8 cellular contexts compared by ENCODE assay signal in the genomic region with DNA sequence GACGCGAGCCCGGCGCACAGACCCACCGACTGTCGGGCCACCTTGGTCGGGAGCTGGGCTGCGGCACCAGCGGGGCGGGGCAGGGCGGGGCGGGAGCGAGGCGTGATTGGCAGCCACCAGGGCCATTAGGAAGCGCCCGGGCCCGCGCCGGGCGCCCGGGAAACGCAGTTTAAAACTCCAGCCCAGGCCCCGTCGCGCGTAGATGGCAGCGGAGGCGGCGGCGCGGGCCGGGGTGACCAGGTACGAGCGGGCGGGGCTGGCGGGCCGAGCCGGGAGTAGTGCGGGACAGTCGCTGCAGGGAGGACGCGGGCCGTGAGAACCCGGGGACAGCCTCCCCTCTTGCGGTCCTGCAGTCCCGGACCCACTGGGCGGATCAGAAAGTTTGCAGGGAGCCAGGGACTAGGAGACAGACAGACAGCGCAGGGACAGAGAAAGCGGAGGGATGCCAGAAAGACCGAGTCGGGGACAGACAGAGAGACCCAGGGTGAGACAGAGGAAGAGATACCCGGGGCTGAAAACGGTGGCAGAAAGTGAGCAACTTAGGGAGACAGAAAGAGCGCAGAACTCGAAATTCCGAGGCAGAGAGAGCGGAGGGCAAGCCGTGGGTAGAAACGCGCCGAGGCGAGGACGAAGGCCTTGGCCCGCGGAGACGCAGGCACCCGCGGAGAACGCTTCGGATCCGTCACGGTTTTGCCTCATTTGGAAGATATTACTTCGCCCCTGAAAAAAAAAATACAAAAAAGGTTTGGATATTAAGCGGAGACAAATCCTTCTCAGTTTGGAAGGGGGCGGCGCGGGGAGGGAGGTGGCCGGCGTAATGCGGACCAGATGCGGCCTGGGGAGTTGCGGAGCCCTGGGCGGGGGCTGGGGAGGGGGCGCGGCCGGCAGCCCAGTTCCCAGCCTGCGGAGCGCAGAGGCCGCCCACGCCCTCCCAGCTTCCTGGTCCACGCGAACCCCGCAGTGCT. TPM values are rescaled to one million over a fixed set of nuclear protein-coding genes. Genes with fewer than 3 reads are reported as not detected.
DNase-seq lines count a peak whose midpoint lies in the region; ATAC-seq and TF ChIP-seq lines count a peak whose summit lies in the region.

A gene (plus strand): TSS at position 199 of the 965 bp plus-strand sequence. CDS start 17,175 bp downstream, outside the sequence.

- H3K4me1 Mint-ChIP-seq in H9 (peaks cover 47 to 83% of the 10 kb centered on the region in 2 experiments), type B pancreatic cell (ENCODE audit: unreplicated experiment) (peaks cover 19% of the 10 kb centered on the region)

- H3K14ac ChIP-seq in H9 (ENCODE audit: insufficient read depth, low read length): peak within 1 kb of the TSS; percentile 13; the same call in 1 of the 2 replicates

- no peak within 1 kb of the TSS for H4K5ac ChIP-seq in H9 (ENCODE audit: insufficient read length, low read depth, low read length)

- H4K8ac ChIP-seq in H9 (replicated peaks; ENCODE audit: insufficient read length, low read depth, low read length): no peak within 1 kb of the TSS

- H3K4me3 Mint-ChIP-seq in H9 (peak within 1 kb of the TSS; percentile 65 to 82), type B pancreatic cell (peak within 1 kb of the TSS; percentile 85)

- H3K4me2 ChIP-seq in H9 (ENCODE audit: insufficient read depth, insufficient read length, low read length): peak within 1 kb of the TSS; percentile 89

- no CpG with 5 or more reads among the region's 93 CpGs for WGBS in H9 (ENCODE audit: extremely low coverage, insufficient read length, low lambda C conversion rate)

- no peaks in the 10 kb centered on the region for H3K36me3 ChIP-seq in duodenal mucosa (ENCODE audit: control insufficient read depth in 1 of 2, insufficient read depth in 2 of 2, low read length in 2 of 2)
- H3K36me3 ChIP-seq in mucosa of rectum (ENCODE audit: control insufficient read depth in 2 of 2, insufficient read depth in 2 of 2, low read length in 2 of 2): no peaks in the 10 kb centered on the region
- no peaks in the 10 kb centered on the region for H3K36me3 ChIP-seq in uterus

- peaks cover 23% of the 10 kb centered on the region for H3K23me2 ChIP-seq in H9 (ENCODE audit: insufficient read length, low read depth, low read length, poor library complexity, severe bottlenecking)

- H2BK20ac ChIP-seq in H9 (ENCODE audit: low read depth, low read length, poor library complexity, severe bottlenecking): no peak within 1 kb of the TSS

- ATAC-seq in GM21360 (IDR thresholded peaks at IDR 0.05; ENCODE audit: unreplicated experiment): no peak

- H3K4me3 ChIP-seq in duodenal mucosa (ENCODE audit: low read depth in 1 of 2, low read length in 2 of 2) (peak within 1 kb of the TSS; percentile 56), mucosa of rectum (ENCODE audit: low read length in 2 of 2) (peak within 1 kb of the TSS; percentile 55 to 56), uterus (peak within 1 kb of the TSS in 1 of 2 donors; percentile 9)

- no peaks in the 10 kb centered on the region for H3K79me2 ChIP-seq in H9 (ENCODE audit: insufficient read depth, low read length)

- no peak within 1 kb of the TSS for H3K4ac ChIP-seq in H9 (ENCODE audit: low read depth, low read length)

- H3T11ph ChIP-seq in H9 (ENCODE audit: low read length): no peak within 1 kb of the TSS

- no peak within 1 kb of the TSS for H2BK12ac ChIP-seq in H9 (ENCODE audit: insufficient read length, low read depth, low read length)

- H3K18ac ChIP-seq in H9 (ENCODE audit: insufficient read length, low read depth, low read length): no peak within 1 kb of the TSS

- no peaks in the 10 kb centered on the region; a peak in 2 of 5 replicates for H3K9me3 Mint-ChIP-seq in H9
- no peaks in the 10 kb centered on the region for H3K9me3 Mint-ChIP-seq in type B pancreatic cell

- no peak within 1 kb of the TSS for H2BK5ac ChIP-seq in H9 (ENCODE audit: insufficient read length, low read length)

- TF ChIP-seq CTCF in C4-2B (conservative IDR thresholded peaks at IDR 0.05) (no peak), H9 (conservative IDR thresholded peaks at IDR 0.05) (no peak), type B pancreatic cell (conservative IDR thresholded peaks at IDR 0.05) (no peak), uterus (IDR thresholded peaks at IDR 0.05) (no peak)

- no peak within 1 kb of the TSS for H3K23ac ChIP-seq in H9 (ENCODE audit: insufficient read length, low read depth, low read length)

- H3K27ac Mint-ChIP-seq in H9 (no peak within 1 kb of the TSS; a peak in 1 of 7 replicates), type B pancreatic cell (peak within 1 kb of the TSS; percentile 72)

- intact Hi-C loops in uterus (cut with DNase I; ENCODE audit: low total_unique reads): no loop called here

- no peak within 1 kb of the TSS for H2BK120ac ChIP-seq in H9 (ENCODE audit: low read depth, low read length, poor library complexity, severe bottlenecking)

- H2BK15ac ChIP-seq in H9 (ENCODE audit: low read depth, low read length): no peak within 1 kb of the TSS

- H3K4me1 ChIP-seq in H9 (ENCODE audit: insufficient read depth, low read length) (peaks cover 2% of the 10 kb centered on the region; the same call in 1 of the 2 replicates), duodenal mucosa (ENCODE audit: control insufficient read depth in 1 of 2, insufficient read depth in 2 of 2, low read length in 2 of 2) (peaks cover 7 to 14% of the 10 kb centered on the region in 2 donors), mucosa of rectum (ENCODE audit: control insufficient read depth in 2 of 2, insufficient read depth in 2 of 2, low read length in 2 of 2) (peaks cover 7 to 9% of the 10 kb centered on the region in 2 donors), uterus (peaks cover 0 to 13% of the 10 kb centered on the region in 2 donors)

- H3K36me3 Mint-ChIP-seq in H9 (ENCODE audit: insufficient read depth in 1 of 3, low read depth in 3 of 3) (no peaks in the 10 kb centered on the region), type B pancreatic cell (peaks cover 4% of the 10 kb centered on the region)

- H3K9ac ChIP-seq in H9 (ENCODE audit: extremely low read depth, insufficient read length, low read length): no peak within 1 kb of the TSS
- no peak within 1 kb of the TSS for H3K9ac ChIP-seq in duodenal mucosa (ENCODE audit: low read depth in 1 of 2, low read length in 2 of 2)
- H3K9ac ChIP-seq in mucosa of rectum (ENCODE audit: low read depth in 1 of 2, low read length in 2 of 2): no peak within 1 kb of the TSS

- no peak within 1 kb of the TSS for H3K56ac ChIP-seq in H9 (ENCODE audit: insufficient read length, low read depth, low read length)

- H3K79me1 ChIP-seq in H9 (ENCODE audit: insufficient read depth, low read depth, low read length, poor library complexity, severe bottlenecking): no peaks in the 10 kb centered on the region

- TF ChIP-seq POLR2A in uterus (IDR thresholded peaks at IDR 0.05): no peak

- H3K27ac ChIP-seq in C4-2B (peak within 1 kb of the TSS; percentile 37; the same call in 1 of the 2 replicates), H9 (ENCODE audit: insufficient read length, low read depth, low read length) (no peak within 1 kb of the TSS), duodenal mucosa (ENCODE audit: low read depth, low read length) (no peak within 1 kb of the TSS), mucosa of rectum (ENCODE audit: low read depth in 2 of 2, low read length in 2 of 2) (no peak within 1 kb of the TSS), uterus (no peak within 1 kb of the TSS)

- H4K91ac ChIP-seq in H9 (ENCODE audit: insufficient read length, low read depth, low read length): no peak within 1 kb of the TSS

- H3K9me3 ChIP-seq in H9 (ENCODE audit: control insufficient read depth, low read depth, low read length): no peaks in the 10 kb centered on the region
- H3K9me3 ChIP-seq in duodenal mucosa (ENCODE audit: control insufficient read depth in 1 of 2, low read length in 2 of 2): no peaks in the 10 kb centered on the region
- no peaks in the 10 kb centered on the region for H3K9me3 ChIP-seq in mucosa of rectum (ENCODE audit: control insufficient read depth in 2 of 2, low read length in 2 of 2)
- H3K9me3 ChIP-seq in uterus: no peaks in the 10 kb centered on the region

- in situ Hi-C loops in SK-MEL-5 (cut with HindIII; ENCODE audit: low pct_unique_long_range_greater_than_20kb, low sequenced_read_pairs): no loop called here

- H3K27me3 ChIP-seq in H9 (ENCODE audit: insufficient read depth, low read length) (peaks cover 87% of the 10 kb centered on the region), duodenal mucosa (ENCODE audit: control insufficient read depth in 1 of 2, insufficient read depth in 2 of 2, low read length in 2 of 2) (peaks cover 89 to 91% of the 10 kb centered on the region in 2 donors), mucosa of rectum (ENCODE audit: control insufficient read depth in 2 of 2, insufficient read depth in 2 of 2, low read length in 2 of 2) (peaks cover 78 to 84% of the 10 kb centered on the region in 2 donors), uterus (peaks cover 18 to 83% of the 10 kb centered on the region in 2 donors)

- no peak within 1 kb of the TSS for H2AK5ac ChIP-seq in H9 (ENCODE audit: insufficient read length, low read length)

- no peak within 1 kb of the TSS for H2AFZ ChIP-seq in H9 (ENCODE audit: low read length)

- peak; percentile 86 for DNase-seq in H9
- DNase-seq in SK-MEL-5 (ENCODE audit: low read depth, low spot score): peak; percentile 32
- DNase-seq in type B pancreatic cell (ENCODE audit: extremely low spot score, unreplicated experiment): no peak
- no peak for DNase-seq in uterus

- H3K27me3 Mint-ChIP-seq in H9 (ENCODE audit: low read depth) (peaks cover 99% of the 10 kb centered on the region), type B pancreatic cell (peaks cover 95% of the 10 kb centered on the region)

- H4K20me1 ChIP-seq in H9 (ENCODE audit: control insufficient read depth, insufficient read depth, insufficient read length): no peaks in the 10 kb centered on the region

RNA-seq across cellular contexts. Expression of the gene that starts here (rescaled TPM):
- 2.3 and 2.5 TPM in 2 replicates for total RNA-seq in H9 (2021)
- 0.03 TPM in 1 of 2 replicates, not detected in the other for total RNA-seq in SK-MEL-5 (2014; rRNA removed; shearing (Covaris generic))
- polyA plus RNA-seq in SK-MEL-5 (2015; cell fraction: cytosol; rRNA removed): 0.64 and 0.70 TPM in 2 replicates
- polyA plus RNA-seq in SK-MEL-5 (2015; cell fraction: nucleus; rRNA removed): 0.07 and 0.23 TPM in 2 replicates
- 0.10 TPM in 1 of 2 replicates, not detected in the other for total RNA-seq in type B pancreatic cell (ENCODE audit: low replicate concordance)
- under 1 TPM in 1 of 4 donors, not detected in 3; 0.07 TPM for total RNA-seq in uterus

Comparison
In these comparisons a context has a peak if more than half of its experiments do, and no peak if none do; other contexts are left out.
1. Peak in DNase-seq in SK-MEL-5; RNA of the gene not detected or under 1 TPM.